Comparison of ENCODE assay signal across 12 cellular contexts in the genomic region with DNA sequence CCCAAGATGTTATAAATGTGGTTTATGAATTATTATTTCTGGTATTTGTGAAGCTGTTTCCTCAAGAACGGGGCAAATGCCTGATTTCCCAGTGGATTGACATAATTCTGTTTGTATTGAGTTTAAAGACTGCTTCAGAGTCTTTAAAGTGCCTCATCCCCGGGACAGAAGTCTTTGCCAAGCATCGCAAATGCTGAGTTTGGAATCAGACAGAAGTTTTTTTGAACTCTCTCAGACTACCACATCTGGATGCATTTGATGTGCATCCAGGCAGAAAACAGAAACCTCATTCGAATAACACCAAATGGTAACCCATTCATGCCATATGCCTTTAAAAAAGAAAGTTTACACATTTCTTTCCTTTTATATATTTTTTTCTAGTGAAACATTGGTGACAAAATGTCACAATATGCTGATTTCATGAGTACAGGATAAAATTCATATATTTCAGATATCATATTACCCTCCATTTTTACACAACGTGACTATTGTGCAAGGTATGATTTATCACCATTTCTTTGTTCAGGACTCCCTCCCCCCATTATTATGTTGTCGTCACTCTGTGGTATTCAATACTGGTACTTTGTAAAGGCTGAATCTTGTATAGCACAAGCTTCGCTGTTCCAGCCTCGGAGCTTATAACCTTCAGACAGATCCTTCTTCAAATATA.
DNase-seq lines count a peak whose midpoint lies in the region; ATAC-seq and TF ChIP-seq lines count a peak whose summit lies in the region.
"Had no signal": no experiment of that assay in that cellular context is flagged by ENCODE, and none has a peak within 500 bp of the region (broad histone marks: within the 10 kb centered on the region; RNA-seq: fewer than 3 reads in every experiment).

No MANE protein-coding gene starts in this region.

- peak in 3 of 4 donors; percentile 6 to 22 (median 12) for ATAC-seq in psoas muscle
- ATAC-seq: WTC11 had no signal

- H3K36me3 ChIP-seq in psoas muscle (ENCODE audit: insufficient read depth in 1 of 2, low read depth in 1 of 2) (no peaks in the 10 kb centered on the region), spleen (no peaks in the 10 kb centered on the region)
- H3K36me3 ChIP-seq: ovary had no signal

- H3K4me3 ChIP-seq in psoas muscle (peak overlapping the region; percentile 50), spleen (no peak overlapping the region)
- H3K4me3 ChIP-seq: ovary had no signal

- H3K9me3 ChIP-seq in psoas muscle (no peaks in the 10 kb centered on the region), spleen (no peaks in the 10 kb centered on the region)
- H3K9me3 ChIP-seq: ovary had no signal

- DNase-seq in NCI-H1092 (lab: John Stamatoyannopoulos, UW) (peak; percentile 47), NCI-H1092 treated with DMSO at 0.1 percent for 48 hours (lab: John Stamatoyannopoulos, UW) (no peak), NCI-H2081 treated with DMSO at 0.1 percent for 48 hours (lab: John Stamatoyannopoulos, UW) (peak; percentile 94), dermis blood vessel endothelial cell (peak; percentile 69), psoas muscle (no peak), spleen (no peak), midbrain (lab: John Stamatoyannopoulos, UW) (no peak)
- DNase-seq in activated CD4-positive, CD25-positive, alpha-beta regulatory T cell (lab: John Stamatoyannopoulos, UW): no peak
- DNase-seq: hypothalamus, ovary had no signal

- intact Hi-C loops in psoas muscle (cut with DNase I) (loop anchor here (5.0 to 10.0 kb wide), 3 partner anchors 47 to 529 kb away; no protein-coding TSS in a partner anchor), spleen (cut with DNase I; ENCODE audit: low total_unique reads) (no loop called here)

- H3K4me1 ChIP-seq in psoas muscle (peaks cover 61% of the 10 kb centered on the region), spleen (peaks cover 19 to 86% (median 51%) of the 10 kb centered on the region in 6 donors)

- H3K27ac ChIP-seq in psoas muscle (peak overlapping the region; percentile 84), spleen (peak overlapping the region in 1 of 8 donors; percentile 25)
- H3K27ac ChIP-seq: KMS-11 had no signal

- TF ChIP-seq POLR2A in spleen (IDR thresholded peaks at IDR 0.05): no peak

- 35 to 44% (median 36%) methylated on average over 8 of the region's 8 CpGs for WGBS in psoas muscle, 3 donors
- WGBS in spleen, 5 donors: 56 to 69% (median 58%) methylated on average over 8 of the region's 8 CpGs

- no peaks in the 10 kb centered on the region for H3K27me3 ChIP-seq in psoas muscle (ENCODE audit: insufficient read depth in 3 of 3, low read length in 2 of 3)
- peaks cover 0 to 50% (median 0%) of the 10 kb centered on the region in 7 donors for H3K27me3 ChIP-seq in spleen (replicated peaks in 1 of 7)
- H3K27me3 ChIP-seq: ovary had no signal

- TF ChIP-seq CTCF in psoas muscle (IDR thresholded peaks at IDR 0.05) (no peak), spleen (IDR thresholded peaks at IDR 0.05 in 8 of 11, conservative IDR thresholded peaks at IDR 0.05 in 3 of 11) (no peak)

Comparison
In these comparisons a context has a peak if more than half of its experiments do, and no peak if none do; other contexts are left out.
1. DNase-seq: peak in NCI-H1092 (single experiment), NCI-H2081 treated with DMSO at 0.1 percent for 48 hours (single experiment) and dermis blood vessel endothelial cell (single experiment); none in NCI-H1092 treated with DMSO at 0.1 percent for 48 hours (single experiment), psoas muscle (0 of 2), spleen (single experiment), midbrain (single experiment) and activated CD4-positive, CD25-positive, alpha-beta regulatory T cell (0 of 4).